In genomic region chr5:45335978-45336377, GRCh38 we compare ENCODE assay signal across 20 cellular contexts.
"Had no signal": no experiment of that assay in that cellular context is flagged by ENCODE, and none has a peak within 500 bp of the region (broad histone marks: within the 10 kb centered on the region; RNA-seq: fewer than 3 reads in every experiment).

No MANE protein-coding gene starts in this region.

- H3K27ac Mint-ChIP-seq: naive B cell; nephron; stimulated activated effector memory CD8-positive, alpha-beta T cell treated with anti-CD3 and anti-CD28 coated beads, Interleukin-12 subunit alpha, Interleukin-12 subunit beta, amount 100 ng/mL, for 72 hours had no signal

- H3K27me3 ChIP-seq: colonic mucosa, foreskin keratinocyte, left lung, tibial artery, upper lobe of left lung, uterus had no signal

- H3K9me3 ChIP-seq: colonic mucosa, left lung, tibial artery, upper lobe of left lung, uterus had no signal

- H3K4me3 Mint-ChIP-seq: naive B cell; nephron; stimulated activated effector memory CD8-positive, alpha-beta T cell treated with anti-CD3 and anti-CD28 coated beads, Interleukin-12 subunit alpha, Interleukin-12 subunit beta, amount 100 ng/mL, for 72 hours had no signal

- H3K9me3 Mint-ChIP-seq: nephron had no signal

- ATAC-seq: foreskin keratinocyte; left lung; stimulated activated effector memory CD8-positive, alpha-beta T cell treated with anti-CD3 and anti-CD28 coated beads, Interleukin-12 subunit alpha, Interleukin-12 subunit beta, amount 100 ng/mL, for 72 hours; stimulated activated naive CD8-positive, alpha-beta T cell treated with anti-CD3 and anti-CD28 coated beads, Interleukin-15, Interleukin-2, amounts not matched to agents 100 U/mL and 50 U/mL, for 24 hours had no signal

- H3K36me3 ChIP-seq: colonic mucosa, left lung, tibial artery, upper lobe of left lung, uterus had no signal

- H3K27me3 Mint-ChIP-seq: naive B cell had no signal

- H3K27ac ChIP-seq: colonic mucosa, foreskin keratinocyte, left lung, parathyroid adenoma, tibial artery, upper lobe of left lung, uterus had no signal

- H3K4me1 Mint-ChIP-seq: naive B cell; stimulated activated effector memory CD8-positive, alpha-beta T cell treated with anti-CD3 and anti-CD28 coated beads, Interleukin-12 subunit alpha, Interleukin-12 subunit beta, amount 100 ng/mL, for 72 hours had no signal

- DNase-seq: colonic mucosa; dermis blood vessel endothelial cell; foreskin keratinocyte; head of caudate nucleus; hypothalamus; islet precursor cell; left lung; mesenchymal stem cell; naive B cell; stimulated activated CD4-positive, alpha-beta T cell treated with anti-CD3 and anti-CD28 coated beads, Interleukin-4, amount 100 ng/mL, for 1 hour; stimulated activated CD8-positive, alpha-beta memory T cell treated with anti-CD3 and anti-CD28 coated beads, Interleukin-4, amount 100 ng/mL, for 48 hours; stimulated activated naive CD8-positive, alpha-beta T cell treated with anti-CD3 and anti-CD28 coated beads, Interleukin-15, Interleukin-2, amounts not matched to agents 100 U/mL and 50 U/mL, for 24 hours; tibial artery; upper lobe of left lung; uterus had no signal

- H3K4me3 ChIP-seq: colonic mucosa, left lung, lung, smooth muscle cell, tibial artery, upper lobe of left lung, uterus had no signal

- H3K4me1 ChIP-seq: colonic mucosa, foreskin keratinocyte, left lung, parathyroid adenoma, tibial artery, upper lobe of left lung, uterus had no signal
